Comparison of ENCODE assay signal across 22 cellular contexts in genomic region chr4:153281476-153281875, GRCh38.
"Had no signal": no experiment of that assay in that cellular context is flagged by ENCODE, and none has a peak within 500 bp of the region (broad histone marks: within the 10 kb centered on the region; RNA-seq: fewer than 3 reads in every experiment).

No MANE protein-coding gene starts in this region.

- H3K9me3 Mint-ChIP-seq: central memory CD8-positive, alpha-beta T cell; natural killer cell treated with Interleukin-12 subunit alpha and Interleukin-12 subunit beta and Interleukin-15 and Interleukin-18, amount 100 ng/mL, for 72 hours had no signal

- H3K4me1 Mint-ChIP-seq: activated B cell treated with CpG ODN at 0.5 μM for 24 hours; central memory CD8-positive, alpha-beta T cell had no signal

- H3K4me3 Mint-ChIP-seq: activated B cell treated with CpG ODN at 0.5 μM for 24 hours; activated naive CD8-positive, alpha-beta T cell; activated T-cell treated with anti-CD3 and anti-CD28 coated beads, Interleukin-2, amount 50 U/mL, for 4 hours; central memory CD8-positive, alpha-beta T cell; natural killer cell treated with Interleukin-12 subunit alpha and Interleukin-12 subunit beta and Interleukin-15 and Interleukin-18, amount 100 ng/mL, for 72 hours had no signal

- ATAC-seq: activated T-cell treated with anti-CD3 and anti-CD28 coated beads, Interleukin-2, amount 50 U/mL, for 4 hours; gastroesophageal sphincter; natural killer cell treated with Interleukin-12 subunit alpha and Interleukin-12 subunit beta and Interleukin-15 and Interleukin-18, amount 100 ng/mL, for 72 hours; pancreas; right cardiac atrium had no signal

- H3K27me3 Mint-ChIP-seq: activated B cell treated with CpG ODN at 0.5 μM for 24 hours; activated naive CD8-positive, alpha-beta T cell; central memory CD8-positive, alpha-beta T cell had no signal

- H3K36me3 Mint-ChIP-seq: natural killer cell treated with Interleukin-12 subunit alpha and Interleukin-12 subunit beta and Interleukin-15 and Interleukin-18, amount 100 ng/mL, for 72 hours had no signal

- DNase-seq: activated B cell treated with CpG ODN at 0.5 μM for 24 hours; activated CD4-positive, alpha-beta T cell treated with anti-CD3 and anti-CD28 coated beads for 4 hours; activated CD4-positive, alpha-beta T cell treated with anti-CD3 and anti-CD28 coated beads, Interleukin-2, amount 50 U/mL, for 48 hours; activated CD8-positive, alpha-beta memory T cell treated with anti-CD3 and anti-CD28 coated beads, Interleukin-2, amount 50 U/mL, for 48 hours; activated naive CD4-positive, alpha-beta T cell; activated T-cell treated with anti-CD3 and anti-CD28 coated beads, Interleukin-2, amount 50 U/mL, for 4 hours; adrenal gland; effector memory CD4-positive, alpha-beta T cell; esophagus squamous epithelium; head of caudate nucleus; hypothalamus; pancreas; stimulated activated CD4-positive, alpha-beta T cell treated with anti-CD3 and anti-CD28 coated beads, Interleukin-4, amount 100 ng/mL, for 24 hours; stimulated activated naive CD4-positive, alpha-beta T cell treated with Interleukin-2 at 50 U/mL for 16 hours; T1000; upper lobe of left lung had no signal

- H3K27ac Mint-ChIP-seq: activated B cell treated with CpG ODN at 0.5 μM for 24 hours; activated naive CD8-positive, alpha-beta T cell; activated T-helper 2 cell treated with anti-CD3 and anti-CD28 coated beads, Interferon-gamma antibody, Interleukin-2, Interleukin-4, amounts not matched to agents 10 μg/mL and 5 μg/mL and 100 μg/mL, durations not matched to agents 14 hours and 24 hours and 36 hours; natural killer cell treated with Interleukin-12 subunit alpha and Interleukin-12 subunit beta and Interleukin-15 and Interleukin-18, amount 100 ng/mL, for 72 hours had no signal
